ENCODE assay signal across 25 cellular contexts in genomic region chr6:113671440-113671839, GRCh38.
DNase-seq lines count a peak whose midpoint lies in the region; ATAC-seq, FAIRE-seq and TF ChIP-seq lines count a peak whose summit lies in the region.
"Had no signal": no experiment of that assay in that cellular context is flagged by ENCODE, and none has a peak within 500 bp of the region (broad histone marks: within the 10 kb centered on the region; RNA-seq: fewer than 3 reads in every experiment).

No MANE protein-coding gene starts in this region.

- H3K4me1 ChIP-seq in GM12878 (ENCODE audit: control insufficient read depth, insufficient read depth, low read length), result peaks cover 27% of the 10 kb centered on the region
- no peaks in the 10 kb centered on the region for H3K4me1 ChIP-seq in naive thymus-derived CD4-positive, alpha-beta T cell (ENCODE audit: control insufficient read depth in 2 of 2, insufficient read depth in 2 of 2, low read length in 2 of 2)
- H3K4me1 ChIP-seq: prostate gland had no signal

- no peak for TF ChIP-seq EP300 in GM12878 (IDR thresholded peaks at IDR 0.05; ENCODE audit: borderline replicate concordance in 1 of 2, control insufficient read depth in 1 of 2, low read depth in 2 of 2, low read length in 2 of 2)

- H3K4me1 Mint-ChIP-seq in naive thymus-derived CD4-positive, alpha-beta T cell, result peaks cover 0 to 2% (median 0%) of the 10 kb centered on the region in 7 donors
- no peaks in the 10 kb centered on the region for H3K4me1 Mint-ChIP-seq in stimulated activated naive CD8-positive, alpha-beta T cell treated with anti-CD3 and anti-CD28 coated beads, Interleukin-15, amount 100 ng/mL, for 72 hours
- H3K4me1 Mint-ChIP-seq: central memory CD8-positive, alpha-beta T cell had no signal

- peaks cover 0 to 1% (median 0%) of the 10 kb centered on the region in 11 donors for H3K9me3 Mint-ChIP-seq in naive thymus-derived CD4-positive, alpha-beta T cell
- no peaks in the 10 kb centered on the region for H3K9me3 Mint-ChIP-seq in stimulated activated naive CD8-positive, alpha-beta T cell treated with anti-CD3 and anti-CD28 coated beads, Interleukin-15, amount 100 ng/mL, for 72 hours
- H3K9me3 Mint-ChIP-seq: central memory CD8-positive, alpha-beta T cell; effector memory CD8-positive, alpha-beta T cell; IgD-negative memory B cell had no signal

- RAD21 ChIA-PET in GM12878 (lab: Charles Lee; ENCODE audit: unreplicated experiment), result interaction anchor here (0.8 to 4.4 kb wide), 8 partner anchors 9 to 199 kb away, joined by 3 to 32 read pairs (median 8); no protein-coding TSS in a partner anchor

- CTCF ChIA-PET in GM12878 (lab: Yijun Ruan, JAX), result interaction anchor here (0.7 to 1.5 kb wide), 6 partner anchors 13 to 182 kb away, joined by 3 to 4 read pairs (median 4); no protein-coding TSS in a partner anchor
- CTCF ChIA-PET in naive thymus-derived CD4-positive, alpha-beta T cell (lab: Charles Lee), result no interaction called here

- TF ChIP-seq CTCF in GM12878 (IDR thresholded peaks at IDR 0.05 in 2 of 3, conservative IDR thresholded peaks at IDR 0.05 in 1 of 3; ENCODE audit: control insufficient read depth in 2 of 3, extremely low read depth in 1 of 3, insufficient read depth in 1 of 3, low read depth in 3 of 3, low read length in 3 of 3), result no peak

- H3K4me3 ChIP-seq in GM12878, result no peak overlapping the region
- H3K4me3 ChIP-seq in naive thymus-derived CD4-positive, alpha-beta T cell (ENCODE audit: low read length), result no peak overlapping the region
- H3K4me3 ChIP-seq: prostate gland, stomach had no signal

- intact Hi-C loops in GM12878 (cut with micrococcal nuclease; ENCODE audit: unreplicated experiment), result no loop called here
- intact Hi-C loops in naive thymus-derived CD4-positive, alpha-beta T cell (cut with micrococcal nuclease), result no loop called here

- in situ Hi-C loops in GM12878 (cut with MboI), result no loop called here

- H2AFZ ChIP-seq in GM12878 (ENCODE audit: control insufficient read depth, low read depth, low read length), result peak overlapping the region; percentile 61

- no peak overlapping the region for H3K27ac Mint-ChIP-seq in naive thymus-derived CD4-positive, alpha-beta T cell
- H3K27ac Mint-ChIP-seq in stimulated activated naive CD8-positive, alpha-beta T cell treated with anti-CD3 and anti-CD28 coated beads, Interleukin-15, amount 100 ng/mL, for 72 hours, result no peak overlapping the region
- H3K27ac Mint-ChIP-seq: effector memory CD8-positive, alpha-beta T cell; naive thymus-derived CD8-positive, alpha-beta T cell had no signal

- no peak for TF ChIP-seq RAD21 in GM12878 (IDR thresholded peaks at IDR 0.05; ENCODE audit: insufficient read depth, low read depth, low read length)

- H4K20me1 ChIP-seq in GM12878 (ENCODE audit: control insufficient read depth, insufficient read depth), result no peaks in the 10 kb centered on the region

- no peaks in the 10 kb centered on the region for H3K36me3 ChIP-seq in GM12878 (ENCODE audit: control insufficient read depth in 2 of 2, insufficient read depth in 2 of 2, low read length in 1 of 2)
- H3K36me3 ChIP-seq in naive thymus-derived CD4-positive, alpha-beta T cell (ENCODE audit: control insufficient read depth in 2 of 3, insufficient read depth in 3 of 3, low read length in 3 of 3), result no peaks in the 10 kb centered on the region
- H3K36me3 ChIP-seq: prostate gland, stomach, WERI-Rb-1 had no signal

- H3K9me3 ChIP-seq in GM12878 (replicated peaks; ENCODE audit: control insufficient read depth, insufficient read depth, low read length), result no peaks in the 10 kb centered on the region
- no peaks in the 10 kb centered on the region for H3K9me3 ChIP-seq in naive thymus-derived CD4-positive, alpha-beta T cell (ENCODE audit: control insufficient read depth in 2 of 3, low read length in 3 of 3)
- H3K9me3 ChIP-seq: prostate gland, stomach had no signal

- no peak overlapping the region for H3K27ac ChIP-seq in GM12878 (ENCODE audit: control insufficient read depth, insufficient read depth)
- H3K27ac ChIP-seq in naive thymus-derived CD4-positive, alpha-beta T cell (ENCODE audit: low read depth, low read length), result no peak overlapping the region
- H3K27ac ChIP-seq: prostate gland, WERI-Rb-1 had no signal

- no peaks in the 10 kb centered on the region for H3K79me2 ChIP-seq in GM12878 (ENCODE audit: control insufficient read depth, insufficient read depth, low read length)

- H3K36me3 Mint-ChIP-seq in naive thymus-derived CD4-positive, alpha-beta T cell, result no peaks in the 10 kb centered on the region
- H3K36me3 Mint-ChIP-seq: naive thymus-derived CD8-positive, alpha-beta T cell had no signal

- DNase-seq in GM12891 (ENCODE audit: insufficient read length, low spot score) (no peak), MV-4-11 (lab: John Stamatoyannopoulos, UW) (peak; percentile 68), GM12878 (ENCODE audit: low read depth, low spot score) (no peak), NCI-H1436 treated with DMSO at 0.1 percent for 48 hours (lab: John Stamatoyannopoulos, UW) (no peak), GM19240 (ENCODE audit: insufficient read length, low spot score) (no peak), mucosa of gallbladder (ENCODE audit: low spot score) (no peak)
- DNase-seq in naive thymus-derived CD4-positive, alpha-beta T cell, result no peak
- no peak for DNase-seq in stimulated activated naive CD8-positive, alpha-beta T cell treated with anti-CD3 and anti-CD28 coated beads, Interleukin-15, amount 100 ng/mL, for 72 hours
- DNase-seq: activated CD4-positive, alpha-beta T cell treated with anti-CD3 and anti-CD28 coated beads, Interleukin-2, amount 50 U/mL, for 48 hours; COR-L47; effector memory CD8-positive, alpha-beta T cell; EL; HCEC 1CT; naive thymus-derived CD8-positive, alpha-beta T cell; NCI-H1092; NCI-H2029 treated with DMSO at 0.1 percent for 48 hours; NK-92 treated with Interleukin-12 subunit alpha and Interleukin-12 subunit beta, amount 100 ng/mL, for 24 hours; stomach; T-helper 1 cell; trophoblast cell; WERI-Rb-1 had no signal

- H3K9ac ChIP-seq in GM12878 (ENCODE audit: control insufficient read depth, insufficient read depth, low read length), result no peak overlapping the region

- POLR2A ChIA-PET in GM12878 (lab: Charles Lee), result interaction anchor here (1.1 to 3.6 kb wide), 6 partner anchors 9 to 134 kb away, joined by 3 to 13 read pairs (median 4); no protein-coding TSS in a partner anchor
- POLR2A ChIA-PET in naive thymus-derived CD4-positive, alpha-beta T cell (lab: Charles Lee), result no interaction called here

- 0% methylated on average over 1 of the region's 1 CpG for WGBS in GM12878 (ENCODE audit: insufficient coverage, insufficient replicate concordance, low lambda C conversion rate, missing lambda C conversion rate)

- SMC1A ChIA-PET in GM12878 (lab: Charles Lee; ENCODE audit: uncharacterized antibody, unreplicated experiment), result interaction anchor here (0.6 to 19.1 kb wide), 19 partner anchors 9 to 215 kb away, joined by 3 to 234 read pairs (median 5); no protein-coding TSS in a partner anchor

- no peak for TF ChIP-seq POLR2A in GM12891 (IDR thresholded peaks at IDR 0.05; ENCODE audit: low read depth, low read length)
- TF ChIP-seq POLR2A in GM12878 (IDR thresholded peaks at IDR 0.05; ENCODE audit: low read depth, low read length), result no peak

- peaks cover 0 to 7% (median 3%) of the 10 kb centered on the region in 5 donors for H3K27me3 Mint-ChIP-seq in naive thymus-derived CD4-positive, alpha-beta T cell
- H3K27me3 Mint-ChIP-seq in stimulated activated naive CD8-positive, alpha-beta T cell treated with anti-CD3 and anti-CD28 coated beads, Interleukin-15, amount 100 ng/mL, for 72 hours, result peaks cover 8% of the 10 kb centered on the region
- H3K27me3 Mint-ChIP-seq: IgD-negative memory B cell had no signal

- H3K4me3 Mint-ChIP-seq in naive thymus-derived CD4-positive, alpha-beta T cell, result no peak overlapping the region
- no peak overlapping the region for H3K4me3 Mint-ChIP-seq in stimulated activated naive CD8-positive, alpha-beta T cell treated with anti-CD3 and anti-CD28 coated beads, Interleukin-15, amount 100 ng/mL, for 72 hours
- H3K4me3 Mint-ChIP-seq: central memory CD8-positive, alpha-beta T cell; effector memory CD8-positive, alpha-beta T cell; IgD-negative memory B cell; naive thymus-derived CD8-positive, alpha-beta T cell had no signal

- no peak for ATAC-seq in GM12878
- peak; percentile 36 for ATAC-seq in naive thymus-derived CD4-positive, alpha-beta T cell
- ATAC-seq in stimulated activated naive CD8-positive, alpha-beta T cell treated with anti-CD3 and anti-CD28 coated beads, Interleukin-15, amount 100 ng/mL, for 72 hours, result no peak
- ATAC-seq: effector memory CD8-positive, alpha-beta T cell; naive thymus-derived CD8-positive, alpha-beta T cell; Right ventricle myocardium inferior had no signal

- BruUV-seq in GM12878 (replicated peaks; lab: Mats Ljungman, UMichigan), result no TSS peak

- H3K4me2 ChIP-seq in GM12878 (ENCODE audit: control insufficient read depth, insufficient read depth), result peak overlapping the region; percentile 19; the same call in 1 of the 2 replicates

- FAIRE-seq in GM12891 (lab: Jason Lieb, UNC), result peak; percentile 66
- peak; percentile 23 for FAIRE-seq in GM12878 (lab: Jason Lieb, UNC)

- no peaks in the 10 kb centered on the region for H3K27me3 ChIP-seq in GM12878 (replicated peaks in 1 of 2; ENCODE audit: control insufficient read depth in 2 of 2, insufficient read depth in 2 of 2, low read length in 1 of 2)
- H3K27me3 ChIP-seq in naive thymus-derived CD4-positive, alpha-beta T cell (ENCODE audit: control insufficient read depth in 2 of 2, insufficient read depth in 2 of 2, low read length in 2 of 2), result no peaks in the 10 kb centered on the region
- H3K27me3 ChIP-seq: stomach had no signal

TF ChIP-seq in GM12891, 5 proteins besides CTCF, POLR2A, EP300 and RAD21:
- TF ChIP-seq SPI1 (IDR thresholded peaks at IDR 0.05; ENCODE audit: low read depth, low read length), result peak; percentile 80
- no peak for TF ChIP-seq POU2F2 (IDR thresholded peaks at IDR 0.05; ENCODE audit: low read depth, low read length)
